Comparison of ENCODE assay signal across 14 cellular contexts in genomic region chr17:68301438-68301959, GRCh38. TPM values are rescaled to one million over a fixed set of nuclear protein-coding genes. Genes with fewer than 3 reads are reported as not detected.
DNase-seq lines count a peak whose midpoint lies in the region; TF ChIP-seq lines count a peak whose summit lies in the region.
"Had no signal": no experiment of that assay in that cellular context is flagged by ENCODE, and none has a peak within 500 bp of the region (broad histone marks: within the 10 kb centered on the region; RNA-seq: fewer than 3 reads in every experiment).

No MANE protein-coding gene starts in this region.

- CTCF ChIA-PET in CD4-positive, alpha-beta memory T cell (lab: Charles Lee; ENCODE audit: partially characterized antibody): interaction anchor here (1.0 to 1.6 kb wide), 2 partner anchors 9 to 21 kb away, joined by 3 read pairs; no protein-coding TSS in a partner anchor

- peaks cover 32% of the 10 kb centered on the region for H3K4me1 ChIP-seq in CD4-positive, alpha-beta memory T cell (ENCODE audit: insufficient read depth, low read length)
- H3K4me1 ChIP-seq in esophagus squamous epithelium: peaks cover 3 to 40% (median 14%) of the 10 kb centered on the region in 3 donors
- H3K4me1 ChIP-seq in effector memory CD4-positive, alpha-beta T cell (ENCODE audit: control insufficient read depth, insufficient read depth, low read length, poor library complexity, severe bottlenecking): peaks cover 21% of the 10 kb centered on the region
- H3K4me1 ChIP-seq: sigmoid colon, upper lobe of left lung had no signal

- H3K27me3 ChIP-seq in CD4-positive, alpha-beta memory T cell (ENCODE audit: insufficient read depth, low read length): no peaks in the 10 kb centered on the region
- H3K27me3 ChIP-seq in esophagus squamous epithelium: no peaks in the 10 kb centered on the region
- no peaks in the 10 kb centered on the region for H3K27me3 ChIP-seq in effector memory CD4-positive, alpha-beta T cell (replicated peaks; ENCODE audit: control insufficient read depth, insufficient read depth, low read length, poor library complexity, severe bottlenecking)
- H3K27me3 ChIP-seq: upper lobe of left lung had no signal

- no peaks in the 10 kb centered on the region for H3K9me3 Mint-ChIP-seq in CD4-positive, alpha-beta memory T cell
- no peaks in the 10 kb centered on the region for H3K9me3 Mint-ChIP-seq in endothelial cell (ENCODE audit: unreplicated experiment)
- H3K9me3 Mint-ChIP-seq: effector memory CD8-positive, alpha-beta T cell had no signal

- H3K36me3 ChIP-seq in CD4-positive, alpha-beta memory T cell (ENCODE audit: insufficient read depth, low read length): no peaks in the 10 kb centered on the region
- H3K36me3 ChIP-seq in esophagus squamous epithelium: no peaks in the 10 kb centered on the region
- H3K36me3 ChIP-seq in effector memory CD4-positive, alpha-beta T cell (ENCODE audit: control insufficient read depth, insufficient read depth, low read length): no peaks in the 10 kb centered on the region
- H3K36me3 ChIP-seq: sigmoid colon, upper lobe of left lung had no signal

- peaks cover 27 to 62% (median 45%) of the 10 kb centered on the region in 4 donors for H3K4me1 Mint-ChIP-seq in CD4-positive, alpha-beta memory T cell
- peaks cover 41% of the 10 kb centered on the region for H3K4me1 Mint-ChIP-seq in endothelial cell (ENCODE audit: unreplicated experiment)

- H3K36me3 Mint-ChIP-seq in CD4-positive, alpha-beta memory T cell: peaks cover 0 to 4% of the 10 kb centered on the region in 2 donors
- H3K36me3 Mint-ChIP-seq in endothelial cell (ENCODE audit: low read depth, unreplicated experiment): no peaks in the 10 kb centered on the region

- TF ChIP-seq CTCF in endothelial cell (IDR thresholded peaks at IDR 0.05; ENCODE audit: unreplicated experiment) (no peak), esophagus squamous epithelium (IDR thresholded peaks at IDR 0.05) (no peak)

- no peak for DNase-seq in CD4-positive, alpha-beta memory T cell
- DNase-seq in NCI-H1092 treated with DMSO at 0.1 percent for 48 hours (lab: John Stamatoyannopoulos, UW) (peak; percentile 65), NCI-H510A treated with DMSO at 0.1 percent for 48 hours (lab: John Stamatoyannopoulos, UW) (peak; percentile 90), endothelial cell (ENCODE audit: low spot score) (peak; percentile 28), HPDE6-E6E7 (ENCODE audit: extremely low spot score) (no peak), esophagus squamous epithelium (lab: John Stamatoyannopoulos, UW) (no peak), posterior vena cava (ENCODE audit: low spot score) (no peak)
- no peak for DNase-seq in effector memory CD4-positive, alpha-beta T cell
- DNase-seq: activated CD4-positive, alpha-beta T cell treated with anti-CD3 and anti-CD28 coated beads for 36 hours; effector memory CD8-positive, alpha-beta T cell; sigmoid colon; stimulated activated CD4-positive, alpha-beta T cell treated with anti-CD3 and anti-CD28 coated beads, Interleukin-4, amount 100 ng/mL, for 24 hours had no signal

- no peak overlapping the region for H3K4me3 ChIP-seq in CD4-positive, alpha-beta memory T cell (ENCODE audit: low read length in 2 of 2)
- no peak overlapping the region for H3K4me3 ChIP-seq in esophagus squamous epithelium
- H3K4me3 ChIP-seq in effector memory CD4-positive, alpha-beta T cell (ENCODE audit: insufficient read depth, low read depth, low read length, poor library complexity, severe bottlenecking): no peak overlapping the region
- H3K4me3 ChIP-seq: sigmoid colon, upper lobe of left lung had no signal

- no peaks in the 10 kb centered on the region for H3K9me3 ChIP-seq in CD4-positive, alpha-beta memory T cell (ENCODE audit: control insufficient read depth in 1 of 2, low read length in 2 of 2)
- H3K9me3 ChIP-seq in esophagus squamous epithelium: no peaks in the 10 kb centered on the region
- H3K9me3 ChIP-seq in effector memory CD4-positive, alpha-beta T cell (ENCODE audit: control insufficient read depth, low read length): no peaks in the 10 kb centered on the region
- H3K9me3 ChIP-seq: sigmoid colon, upper lobe of left lung had no signal

- no peaks in the 10 kb centered on the region for H3K27me3 Mint-ChIP-seq in CD4-positive, alpha-beta memory T cell
- no peaks in the 10 kb centered on the region for H3K27me3 Mint-ChIP-seq in endothelial cell (ENCODE audit: unreplicated experiment)
- H3K27me3 Mint-ChIP-seq: activated CD4-positive, alpha-beta T cell treated with anti-CD3 and anti-CD28 coated beads for 36 hours; activated naive CD8-positive, alpha-beta T cell; effector memory CD8-positive, alpha-beta T cell had no signal

- intact Hi-C loops in CD4-positive, alpha-beta memory T cell (cut with micrococcal nuclease): no loop called here
- intact Hi-C loops in esophagus squamous epithelium (cut with DNase I): no loop called here
- intact Hi-C loops in posterior vena cava (cut with DNase I): no loop called here

- peak overlapping the region in 4 of 7 donors; percentile 5 to 75 (median 58) for H3K27ac Mint-ChIP-seq in CD4-positive, alpha-beta memory T cell
- H3K27ac Mint-ChIP-seq in endothelial cell (ENCODE audit: unreplicated experiment): peak overlapping the region; percentile 96
- H3K27ac Mint-ChIP-seq: activated CD4-positive, alpha-beta T cell treated with anti-CD3 and anti-CD28 coated beads for 36 hours; activated naive CD8-positive, alpha-beta T cell had no signal

- H3K4me3 Mint-ChIP-seq in CD4-positive, alpha-beta memory T cell: no peak overlapping the region
- H3K4me3 Mint-ChIP-seq in endothelial cell (ENCODE audit: unreplicated experiment): no peak overlapping the region
- H3K4me3 Mint-ChIP-seq: activated CD4-positive, alpha-beta T cell treated with anti-CD3 and anti-CD28 coated beads for 36 hours; activated naive CD8-positive, alpha-beta T cell; effector memory CD8-positive, alpha-beta T cell had no signal

- POLR2A ChIA-PET in CD4-positive, alpha-beta memory T cell (lab: Charles Lee; ENCODE audit: partially characterized antibody): interaction anchor here (0.6 to 3.2 kb wide), 4 partner anchors 8 to 12 kb away, joined by 3 to 17 read pairs (median 4); partner anchors contain the start of genes ARSG and SLC16A6

- TF ChIP-seq POLR2A in esophagus squamous epithelium (IDR thresholded peaks at IDR 0.05): no peak

- WGBS in esophagus squamous epithelium, 2 donors: 54 to 67% methylated on average over 9 of the region's 9 CpGs

- no peak overlapping the region for H3K27ac ChIP-seq in CD4-positive, alpha-beta memory T cell (ENCODE audit: low read depth, low read length)
- H3K27ac ChIP-seq in esophagus squamous epithelium: no peak overlapping the region
- H3K27ac ChIP-seq in effector memory CD4-positive, alpha-beta T cell (ENCODE audit: insufficient read depth, low read length, poor library complexity, severe bottlenecking): no peak overlapping the region
- H3K27ac ChIP-seq: sigmoid colon, upper lobe of left lung had no signal

RNA-seq across cellular contexts. Expression of gene ARSG, which starts 10.2 kb away (rescaled TPM):
- total RNA-seq in CD4-positive, alpha-beta memory T cell: 10 to 100 TPM; 13.6 to 19.1 TPM
- polyA plus RNA-seq in CD4-positive, alpha-beta memory T cell: 10 to 100 TPM; 10.4 to 12.6 TPM
- total RNA-seq in endothelial cell (ENCODE audit: unreplicated experiment) (9.8 TPM), esophagus squamous epithelium (1 to 10 TPM; 6.1 to 8.9 (median 7.0) TPM), posterior vena cava (1 to 10 TPM; 5.7 to 7.5 TPM)

RNA-seq across cellular contexts. Expression of gene SLC16A6, which starts 10.6 kb away (rescaled TPM):
- 1 to 10 TPM; 6.9 to 7.4 TPM for total RNA-seq in CD4-positive, alpha-beta memory T cell
- polyA plus RNA-seq in CD4-positive, alpha-beta memory T cell: 1 to 10 TPM; 1.7 to 2.0 TPM
- total RNA-seq in endothelial cell (ENCODE audit: unreplicated experiment) (2.4 TPM), esophagus squamous epithelium (10 to 100 TPM in 3 of 4 donors, 1 to 10 TPM in 1; 9.2 to 20.9 (median 17.8) TPM), posterior vena cava (1 to 10 TPM; 1.7 to 1.9 TPM)

RNA-seq across cellular contexts. Expression of gene AMZ2, which starts 53.7 kb away (rescaled TPM):
- total RNA-seq in CD4-positive, alpha-beta memory T cell: 10 to 100 TPM; 66.1 to 81.2 TPM
- polyA plus RNA-seq in CD4-positive, alpha-beta memory T cell: 100 to 1,000 TPM; 114 to 161 TPM
- 70.3 TPM for total RNA-seq in endothelial cell (ENCODE audit: unreplicated experiment)
- total RNA-seq in esophagus squamous epithelium: 10 to 100 TPM; 13.7 to 47.7 (median 35.1) TPM
- total RNA-seq in posterior vena cava: 10 to 100 TPM; 43.4 to 58.9 TPM

Comparison
In these comparisons a context has a peak if more than half of its experiments do, and no peak if none do; other contexts are left out.
1. DNase-seq: peak in NCI-H1092 treated with DMSO at 0.1 percent for 48 hours (single experiment), NCI-H510A treated with DMSO at 0.1 percent for 48 hours (single experiment) and endothelial cell (single experiment); none in CD4-positive, alpha-beta memory T cell (0 of 5), HPDE6-E6E7 (single experiment), esophagus squamous epithelium (single experiment), posterior vena cava (single experiment) and effector memory CD4-positive, alpha-beta T cell (0 of 3).